32 cellular contexts compared by ENCODE assay signal in genomic region chr7:3697472-3697871, GRCh38.
"Had no signal": no experiment of that assay in that cellular context is flagged by ENCODE, and none has a peak within 500 bp of the region (broad histone marks: within the 10 kb centered on the region; RNA-seq: fewer than 3 reads in every experiment).

No MANE protein-coding gene starts in this region.

- H3K27me3 Mint-ChIP-seq: progenitor cell of endocrine pancreas had no signal

- H3K9me3 ChIP-seq: adrenal gland, body of pancreas, esophagus muscularis mucosa, heart left ventricle, ovary, stomach, thyroid gland, upper lobe of left lung had no signal

- H3K27me3 ChIP-seq: adrenal gland, body of pancreas, esophagus muscularis mucosa, foreskin keratinocyte, heart left ventricle, ovary, stomach, thyroid gland, upper lobe of left lung had no signal

- H3K36me3 ChIP-seq: adrenal gland, esophagus muscularis mucosa, heart left ventricle, ovary, stomach, thyroid gland, upper lobe of left lung had no signal

- DNase-seq: activated B cell treated with CpG ODN at 0.5 μM for 24 hours; activated CD4-positive, alpha-beta T cell treated with anti-CD3 and anti-CD28 coated beads for 4 hours; activated CD4-positive, alpha-beta T cell treated with anti-CD3 and anti-CD28 coated beads, Interleukin-2, amount 50 U/mL, for 4 hours; activated CD8-positive, alpha-beta memory T cell treated with anti-CD3 and anti-CD28 coated beads, Interleukin-2, amount 50 U/mL, for 4 hours; activated gamma-delta T cell treated with Interleukin-2 at 50 U/mL for 16 hours; adrenal gland; aorta; body of pancreas; dermis blood vessel endothelial cell; effector CD4-positive, alpha-beta T cell; foreskin keratinocyte; heart left ventricle; hypothalamus; immature natural killer cell; kidney; left colon; mammary epithelial cell; naive B cell; ovary; retina; stimulated activated CD4-positive, alpha-beta T cell treated with anti-CD3 and anti-CD28 coated beads, Interleukin-12 subunit alpha, Interleukin-12 subunit beta, amount 100 ng/mL, for 4 hours; stimulated activated CD4-positive, alpha-beta T cell treated with anti-CD3 and anti-CD28 coated beads, Interleukin-4, amount 100 ng/mL, for 1 hour; stomach; T-cell; thyroid gland; upper lobe of left lung had no signal

- ATAC-seq: body of pancreas, foreskin keratinocyte, heart left ventricle, left colon, sciatic nerve had no signal

- H3K27ac Mint-ChIP-seq: activated B cell treated with CpG ODN at 0.5 μM for 24 hours; activated T-helper 1 cell treated with anti-CD3 and anti-CD28 coated beads, Interleukin-12 subunit alpha, Interleukin-12 subunit beta, Interleukin-2, Interleukin-4 antibody, amounts not matched to agents 30 ng/mL and 10 ng/mL and 1 ng/mL, durations not matched to agents 14 hours and 24 hours and 36 hours; immature natural killer cell; mesothelial cell of epicardium; progenitor cell of endocrine pancreas had no signal

- H3K4me3 Mint-ChIP-seq: activated B cell treated with CpG ODN at 0.5 μM for 24 hours; activated T-helper 1 cell treated with anti-CD3 and anti-CD28 coated beads, Interleukin-12 subunit alpha, Interleukin-12 subunit beta, Interleukin-2, Interleukin-4 antibody, amounts not matched to agents 30 ng/mL and 10 ng/mL and 1 ng/mL, durations not matched to agents 14 hours and 24 hours and 36 hours; immature natural killer cell; mesothelial cell of epicardium; naive B cell; T-cell had no signal

- H3K4me1 Mint-ChIP-seq: activated B cell treated with CpG ODN at 0.5 μM for 24 hours, immature natural killer cell, mesothelial cell of epicardium, naive B cell had no signal

- H3K4me1 ChIP-seq: adrenal gland, body of pancreas, esophagus muscularis mucosa, foreskin keratinocyte, heart left ventricle, stomach, thyroid gland, upper lobe of left lung had no signal

- H3K36me3 Mint-ChIP-seq: immature natural killer cell, naive B cell, T-cell had no signal

- H3K4me3 ChIP-seq: adrenal gland, body of pancreas, esophagus muscularis mucosa, heart left ventricle, ovary, skin epidermis, stomach, thyroid gland, upper lobe of left lung had no signal

- H3K9me3 Mint-ChIP-seq: activated T-helper 1 cell treated with anti-CD3 and anti-CD28 coated beads, Interleukin-12 subunit alpha, Interleukin-12 subunit beta, Interleukin-2, Interleukin-4 antibody, amounts not matched to agents 30 ng/mL and 10 ng/mL and 1 ng/mL, durations not matched to agents 14 hours and 24 hours and 36 hours; immature natural killer cell; naive B cell; T-cell had no signal

- H3K27ac ChIP-seq: adrenal gland, body of pancreas, esophagus muscularis mucosa, foreskin keratinocyte, heart left ventricle, ovary, skin epidermis, stomach, thyroid gland, upper lobe of left lung had no signal
